Comparison of ENCODE assay signal across 18 cellular contexts in the genomic region with DNA sequence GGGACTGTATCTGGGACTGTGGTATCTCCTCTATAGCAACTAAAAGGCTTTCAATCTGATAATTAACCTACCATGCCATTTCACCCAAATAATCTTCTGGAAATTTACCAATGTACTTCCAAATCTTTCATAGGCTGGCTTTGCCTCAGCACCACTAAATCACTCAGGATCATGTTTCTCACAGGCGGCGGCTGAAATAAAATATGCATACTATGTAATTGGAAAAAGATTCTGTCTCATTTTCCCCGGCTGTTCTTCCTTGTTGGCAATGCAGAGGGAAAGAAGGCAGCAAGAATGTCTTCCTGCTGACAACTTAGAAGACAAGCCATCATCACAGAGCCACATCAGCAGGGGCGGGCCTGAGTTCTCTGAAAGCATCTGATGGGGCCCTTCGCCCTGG. TPM values are rescaled to one million over a fixed set of nuclear protein-coding genes. Genes with fewer than 3 reads are reported as not detected.
DNase-seq lines count a peak whose midpoint lies in the region; ATAC-seq, FAIRE-seq and TF ChIP-seq lines count a peak whose summit lies in the region.
"Had no signal": no experiment of that assay in that cellular context is flagged by ENCODE, and none has a peak within 500 bp of the region (broad histone marks: within the 10 kb centered on the region; RNA-seq: fewer than 3 reads in every experiment).

No MANE protein-coding gene starts in this region.

- DNase-seq in M059J (ENCODE audit: low read depth), result peak; percentile 23
- DNase-seq in coronary artery (ENCODE audit: low spot score), result no peak
- DNase-seq in mesothelial cell of epicardium (ENCODE audit: low spot score in 2 of 2, unreplicated experiment in 2 of 2), result no peak
- no peak for DNase-seq in upper lobe of right lung
- DNase-seq in pancreas, result no peak
- no peak for DNase-seq in CD4-positive, alpha-beta memory T cell
- no peak for DNase-seq in PC-9
- DNase-seq: activated CD4-positive, CD25-positive, alpha-beta regulatory T cell; activated CD8-positive, alpha-beta memory T cell treated with anti-CD3 and anti-CD28 coated beads for 24 hours; activated naive CD8-positive, alpha-beta T cell treated with anti-CD3 and anti-CD28 coated beads, Interleukin-2, amount 50 U/mL, for 24 hours; central memory CD4-positive, alpha-beta T cell; DMS153; Karpas-422; left ventricle myocardium superior; thyroid gland had no signal

- peak overlapping the region; percentile 89 for H3K27ac Mint-ChIP-seq in mesothelial cell of epicardium
- H3K27ac Mint-ChIP-seq in CD4-positive, alpha-beta memory T cell, result no peak overlapping the region
- H3K27ac Mint-ChIP-seq: activated naive CD8-positive, alpha-beta T cell treated with anti-CD3 and anti-CD28 coated beads, Interleukin-2, amount 50 U/mL, for 24 hours had no signal

- no peak overlapping the region for H3K4me2 ChIP-seq in PC-9
- H3K4me2 ChIP-seq: BLaER1 had no signal

- WGBS in pancreas, 2 donors, result 68 to 74% methylated on average over 5 of the region's 5 CpGs

- no peak overlapping the region for H2AFZ ChIP-seq in PC-9

- peaks cover 44% of the 10 kb centered on the region for H3K4me1 Mint-ChIP-seq in mesothelial cell of epicardium
- no peaks in the 10 kb centered on the region for H3K4me1 Mint-ChIP-seq in CD4-positive, alpha-beta memory T cell
- H3K4me1 Mint-ChIP-seq: activated naive CD8-positive, alpha-beta T cell treated with anti-CD3 and anti-CD28 coated beads, Interleukin-2, amount 50 U/mL, for 24 hours had no signal

- H3K4me3 ChIP-seq in coronary artery, result peak overlapping the region; percentile 26
- H3K4me3 ChIP-seq in upper lobe of right lung, result no peak overlapping the region
- H3K4me3 ChIP-seq in pancreas, result no peak overlapping the region
- H3K4me3 ChIP-seq in CD4-positive, alpha-beta memory T cell (ENCODE audit: low read length in 2 of 2), result no peak overlapping the region
- H3K4me3 ChIP-seq in PC-9, result no peak overlapping the region
- H3K4me3 ChIP-seq: BLaER1, HAP-1, thyroid gland had no signal

- TF ChIP-seq CTCF in coronary artery (IDR thresholded peaks at IDR 0.05), result no peak
- TF ChIP-seq CTCF in mesothelial cell of epicardium (IDR thresholded peaks at IDR 0.05; ENCODE audit: unreplicated experiment), result no peak
- no peak for TF ChIP-seq CTCF in upper lobe of right lung (IDR thresholded peaks at IDR 0.05)
- no peak for TF ChIP-seq CTCF in pancreas (IDR thresholded peaks at IDR 0.05)
- no peak for TF ChIP-seq CTCF in PC-9 (conservative IDR thresholded peaks at IDR 0.05)

- no peak for FAIRE-seq in pancreas (lab: Jason Lieb, UNC)
- FAIRE-seq: GM18507 had no signal

- no peaks in the 10 kb centered on the region for H3K79me2 ChIP-seq in PC-9 (ENCODE audit: low read depth)

- H3K27me3 ChIP-seq in upper lobe of right lung (no peaks in the 10 kb centered on the region), pancreas (no peaks in the 10 kb centered on the region), PC-9 (ENCODE audit: insufficient read depth, low read depth) (no peaks in the 10 kb centered on the region)
- no peaks in the 10 kb centered on the region for H3K27me3 ChIP-seq in CD4-positive, alpha-beta memory T cell (ENCODE audit: insufficient read depth, low read length)
- H3K27me3 ChIP-seq: BLaER1, thyroid gland had no signal

- intact Hi-C loops in upper lobe of right lung (cut with DNase I), result no loop called here
- intact Hi-C loops in pancreas (cut with DNase I), result no loop called here
- intact Hi-C loops in CD4-positive, alpha-beta memory T cell (cut with micrococcal nuclease), result no loop called here
- intact Hi-C loops in PC-9 (cut with micrococcal nuclease; ENCODE audit: unreplicated experiment), result no loop called here

- no peaks in the 10 kb centered on the region for H3K9me3 ChIP-seq in upper lobe of right lung
- no peaks in the 10 kb centered on the region for H3K9me3 ChIP-seq in pancreas
- H3K9me3 ChIP-seq in CD4-positive, alpha-beta memory T cell (ENCODE audit: control insufficient read depth in 1 of 2, low read length in 2 of 2), result no peaks in the 10 kb centered on the region
- no peaks in the 10 kb centered on the region for H3K9me3 ChIP-seq in PC-9 (ENCODE audit: insufficient read depth, low read depth)
- H3K9me3 ChIP-seq: BLaER1, HAP-1, thyroid gland had no signal

- H3K4me1 ChIP-seq in upper lobe of right lung (no peaks in the 10 kb centered on the region), pancreas (no peaks in the 10 kb centered on the region), PC-9 (replicated peaks; ENCODE audit: insufficient read depth) (no peaks in the 10 kb centered on the region)
- no peaks in the 10 kb centered on the region for H3K4me1 ChIP-seq in CD4-positive, alpha-beta memory T cell (ENCODE audit: insufficient read depth, low read length)
- H3K4me1 ChIP-seq: BLaER1, HAP-1, thyroid gland had no signal

- H3K36me3 ChIP-seq in upper lobe of right lung (no peaks in the 10 kb centered on the region), pancreas (no peaks in the 10 kb centered on the region), PC-9 (ENCODE audit: low read depth) (no peaks in the 10 kb centered on the region)
- no peaks in the 10 kb centered on the region for H3K36me3 ChIP-seq in CD4-positive, alpha-beta memory T cell (ENCODE audit: insufficient read depth, low read length)
- H3K36me3 ChIP-seq: BLaER1, HAP-1, thyroid gland had no signal

- peaks cover 10% of the 10 kb centered on the region for H3K9me3 Mint-ChIP-seq in mesothelial cell of epicardium
- peaks cover 0 to 10% (median 0%) of the 10 kb centered on the region in 8 donors for H3K9me3 Mint-ChIP-seq in CD4-positive, alpha-beta memory T cell
- H3K9me3 Mint-ChIP-seq: activated naive CD8-positive, alpha-beta T cell treated with anti-CD3 and anti-CD28 coated beads, Interleukin-2, amount 50 U/mL, for 24 hours had no signal

- POLR2A ChIA-PET in CD4-positive, alpha-beta memory T cell (lab: Charles Lee; ENCODE audit: partially characterized antibody), result no interaction called here
- POLR2A ChIA-PET in PC-9 (lab: Charles Lee; ENCODE audit: unreplicated experiment), result no interaction called here

- H4K20me1 ChIP-seq in PC-9 (ENCODE audit: insufficient read depth), result no peaks in the 10 kb centered on the region
- H4K20me1 ChIP-seq: BLaER1 had no signal

- no peaks in the 10 kb centered on the region for H3K27me3 Mint-ChIP-seq in mesothelial cell of epicardium (ENCODE audit: low read depth)
- no peaks in the 10 kb centered on the region for H3K27me3 Mint-ChIP-seq in CD4-positive, alpha-beta memory T cell

- no peak overlapping the region for H3K4me3 Mint-ChIP-seq in mesothelial cell of epicardium
- no peak overlapping the region for H3K4me3 Mint-ChIP-seq in CD4-positive, alpha-beta memory T cell
- H3K4me3 Mint-ChIP-seq: activated naive CD8-positive, alpha-beta T cell treated with anti-CD3 and anti-CD28 coated beads, Interleukin-2, amount 50 U/mL, for 24 hours had no signal

- H3F3A ChIP-seq in PC-9 (ENCODE audit: insufficient read depth, low read depth), result no peaks in the 10 kb centered on the region

- peaks cover 7% of the 10 kb centered on the region for H3K36me3 Mint-ChIP-seq in mesothelial cell of epicardium
- H3K36me3 Mint-ChIP-seq in CD4-positive, alpha-beta memory T cell, result no peaks in the 10 kb centered on the region

- H3K27ac ChIP-seq in coronary artery, result peak overlapping the region in 1 of 2 donors; percentile 61
- H3K27ac ChIP-seq in upper lobe of right lung, result peak overlapping the region; percentile 52
- no peak overlapping the region for H3K27ac ChIP-seq in pancreas
- H3K27ac ChIP-seq in CD4-positive, alpha-beta memory T cell (ENCODE audit: low read depth, low read length), result no peak overlapping the region
- no peak overlapping the region for H3K27ac ChIP-seq in PC-9
- H3K27ac ChIP-seq: BLaER1, thyroid gland had no signal

- H3K9me2 ChIP-seq in PC-9 (ENCODE audit: insufficient read depth), result no peaks in the 10 kb centered on the region

- CTCF ChIA-PET in CD4-positive, alpha-beta memory T cell (lab: Charles Lee; ENCODE audit: partially characterized antibody), result no interaction called here
- CTCF ChIA-PET in PC-9 (lab: Charles Lee), result interaction anchor here (0.5 kb wide), 1 partner anchor 287 kb away, joined by 3 read pairs; no protein-coding TSS in a partner anchor

- BruUV-seq in PC-9 (replicated peaks; lab: Mats Ljungman, UMichigan), result no TSS peak

- ATAC-seq in upper lobe of right lung (no peak), pancreas (no peak)
- ATAC-seq: activated naive CD8-positive, alpha-beta T cell treated with anti-CD3 and anti-CD28 coated beads, Interleukin-2, amount 50 U/mL, for 24 hours; left ventricle myocardium superior had no signal

RNA-seq across cellular contexts. Expression of gene COL1A2, which starts 39.3 kb away (rescaled TPM):
- 587 and 961 TPM in 2 replicates for total RNA-seq in M059J (2014; rRNA removed; shearing (Covaris generic))
- total RNA-seq in mesothelial cell of epicardium (2,538 to 2,739 TPM (median 2,734 TPM) in 3 replicates), upper lobe of right lung (321 TPM), pancreas (100 to 1,000 TPM in 2 of 6 donors, 10 to 100 TPM in 4; 10.9 to 467 (median 43.0) TPM), PC-9 (2021) (not detected in 2 replicates)
- 10 to 100 TPM; 12.5 to 18.5 TPM for polyA plus RNA-seq in pancreas
- total RNA-seq in CD4-positive, alpha-beta memory T cell, result not detected
- polyA plus RNA-seq in CD4-positive, alpha-beta memory T cell, result not detected

Comparison
In these comparisons a context has a peak if more than half of its experiments do, and no peak if none do; other contexts are left out.
1. RNA of gene COL1A2, which starts 39.3 kb away (total RNA-seq): 2,538 to 2,739 TPM in mesothelial cell of epicardium, 587 to 961 TPM in M059J, 321 TPM in upper lobe of right lung (single experiment) and 10.9 to 467 TPM in pancreas; not detected in CD4-positive, alpha-beta memory T cell and not detected in PC-9; every median in the first group is over 10 times any median in the second.